Comparison of ENCODE assay signal across 1 cellular context in the genomic region with DNA sequence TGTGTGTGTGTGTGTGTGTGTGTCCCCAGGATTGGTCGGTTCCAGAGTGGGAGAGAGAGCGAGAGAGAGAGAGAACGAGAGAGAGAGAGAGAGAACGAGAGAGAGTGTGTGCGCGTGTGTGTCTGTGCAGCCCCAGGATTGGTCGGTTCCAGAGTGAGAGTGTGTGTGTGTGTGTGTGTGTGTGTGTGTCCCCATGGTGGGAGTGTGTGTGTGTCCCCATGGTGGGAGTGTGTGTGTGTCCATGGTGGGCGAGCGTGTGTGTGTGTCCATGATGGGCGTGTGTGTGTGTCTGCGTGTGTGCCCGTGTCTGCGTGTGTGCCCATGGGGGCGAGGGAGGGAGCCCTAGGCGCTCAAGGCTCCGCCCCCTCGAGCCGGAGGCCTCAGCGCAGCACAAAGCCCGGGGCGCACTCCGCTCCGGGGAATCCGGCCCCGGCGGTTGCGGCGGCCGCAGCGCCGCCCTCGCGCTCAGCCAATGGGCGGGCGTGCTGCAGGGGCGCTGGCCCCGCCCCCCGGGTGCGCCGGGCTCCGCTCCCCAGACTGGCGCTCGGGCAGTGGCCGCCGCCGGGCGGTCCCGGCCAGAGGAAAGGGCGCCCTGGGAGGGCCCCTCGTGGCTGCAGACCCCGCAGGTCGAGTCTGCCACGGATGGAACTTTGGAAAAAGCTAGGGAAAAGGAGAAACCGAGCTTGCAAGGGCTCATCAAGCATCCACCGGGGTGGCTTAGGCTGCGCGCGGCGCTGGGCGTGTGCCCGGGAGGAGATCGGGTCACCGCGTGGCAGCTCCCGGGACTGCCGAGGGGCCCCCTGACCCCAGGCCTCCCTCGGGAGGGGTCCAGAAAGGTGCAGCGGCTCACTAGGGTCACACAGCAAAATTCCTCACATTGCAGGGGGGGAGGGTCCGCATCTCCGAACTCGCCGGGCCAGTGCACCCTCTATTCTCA.
TF ChIP-seq lines count a peak whose summit lies in the region.

No MANE protein-coding gene starts in this region.

TF ChIP-seq in HEK293, 187 proteins besides CTCF, POLR2A, EP300 and RAD21 (continued from another document and continues in another):
- no peak for TF ChIP-seq SALL2 (tag by site-specific recombination; IDR thresholded peaks at IDR 0.05; ENCODE audit: borderline replicate concordance)
- no peak for TF ChIP-seq MEIS1 (CRISPR knock-in tag; IDR thresholded peaks at IDR 0.05; ENCODE audit: borderline replicate concordance)
- TF ChIP-seq, protein P1, sequence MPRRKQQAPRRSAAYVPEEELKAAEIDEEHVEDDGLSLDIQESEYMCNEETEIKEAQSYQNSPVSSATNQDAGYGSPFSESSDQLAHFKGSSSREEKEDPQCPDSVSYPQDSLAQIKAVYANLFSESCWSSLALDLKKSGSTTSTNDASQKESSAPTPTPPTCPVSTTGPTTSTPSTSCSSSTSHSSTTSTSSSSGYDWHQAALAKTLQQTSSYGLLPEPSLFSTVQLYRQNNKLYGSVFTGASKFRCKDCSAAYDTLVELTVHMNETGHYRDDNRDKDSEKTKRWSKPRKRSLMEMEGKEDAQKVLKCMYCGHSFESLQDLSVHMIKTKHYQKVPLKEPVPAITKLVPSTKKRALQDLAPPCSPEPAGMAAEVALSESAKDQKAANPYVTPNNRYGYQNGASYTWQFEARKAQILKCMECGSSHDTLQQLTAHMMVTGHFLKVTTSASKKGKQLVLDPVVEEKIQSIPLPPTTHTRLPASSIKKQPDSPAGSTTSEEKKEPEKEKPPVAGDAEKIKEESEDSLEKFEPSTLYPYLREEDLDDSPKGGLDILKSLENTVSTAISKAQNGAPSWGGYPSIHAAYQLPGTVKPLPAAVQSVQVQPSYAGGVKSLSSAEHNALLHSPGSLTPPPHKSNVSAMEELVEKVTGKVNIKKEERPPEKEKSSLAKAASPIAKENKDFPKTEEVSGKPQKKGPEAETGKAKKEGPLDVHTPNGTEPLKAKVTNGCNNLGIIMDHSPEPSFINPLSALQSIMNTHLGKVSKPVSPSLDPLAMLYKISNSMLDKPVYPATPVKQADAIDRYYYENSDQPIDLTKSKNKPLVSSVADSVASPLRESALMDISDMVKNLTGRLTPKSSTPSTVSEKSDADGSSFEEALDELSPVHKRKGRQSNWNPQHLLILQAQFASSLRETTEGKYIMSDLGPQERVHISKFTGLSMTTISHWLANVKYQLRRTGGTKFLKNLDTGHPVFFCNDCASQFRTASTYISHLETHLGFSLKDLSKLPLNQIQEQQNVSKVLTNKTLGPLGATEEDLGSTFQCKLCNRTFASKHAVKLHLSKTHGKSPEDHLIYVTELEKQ (tag by site-specific recombination; IDR thresholded peaks at IDR 0.05; ENCODE audit: borderline replicate concordance), result no peak; the same call in 1 of the 2 replicates
- no peak for TF ChIP-seq ZNF157 (tag by site-specific recombination; IDR thresholded peaks at IDR 0.05)
- TF ChIP-seq ZNF670 (tag by site-specific recombination; IDR thresholded peaks at IDR 0.05; ENCODE audit: low read depth), result no peak
- no peak for TF ChIP-seq ZNF624 (tag by site-specific recombination; IDR thresholded peaks at IDR 0.05)
- no peak for TF ChIP-seq ZNF16 (tag by site-specific recombination; IDR thresholded peaks at IDR 0.05; ENCODE audit: low read depth)
- peak; percentile 89; the same call in 1 of the 2 replicates for TF ChIP-seq ZSCAN18 (tag by site-specific recombination; IDR thresholded peaks at IDR 0.05)
- TF ChIP-seq ZNF112 (tag by site-specific recombination; IDR thresholded peaks at IDR 0.05), result no peak
- TF ChIP-seq ZNF175 (tag by site-specific recombination; IDR thresholded peaks at IDR 0.05), result no peak
- TF ChIP-seq ZNF561 (tag by site-specific recombination; IDR thresholded peaks at IDR 0.05; ENCODE audit: borderline replicate concordance), result no peak
- no peak for TF ChIP-seq ZNF133 (tag by site-specific recombination; IDR thresholded peaks at IDR 0.05)
- TF ChIP-seq ZNF610 (tag by site-specific recombination; IDR thresholded peaks at IDR 0.05; ENCODE audit: borderline replicate concordance), result no peak
- TF ChIP-seq ZNF302 (tag by site-specific recombination; IDR thresholded peaks at IDR 0.05; ENCODE audit: low read depth), result no peak
- no peak for TF ChIP-seq ZNF544 (tag by site-specific recombination; IDR thresholded peaks at IDR 0.05)
- peak; percentile 98 for TF ChIP-seq KLF16 (tag by site-specific recombination; IDR thresholded peaks at IDR 0.05)
- TF ChIP-seq ZNF239 (tag by site-specific recombination; IDR thresholded peaks at IDR 0.05), result peak; percentile 66; the same call in 1 of the 2 replicates
- TF ChIP-seq ZBTB8A (tag by site-specific recombination; IDR thresholded peaks at IDR 0.05), result peak; percentile 98
- peak; percentile 69 for TF ChIP-seq GLIS1 (tag by site-specific recombination; IDR thresholded peaks at IDR 0.05)
- no peak for TF ChIP-seq REST (tag by site-specific recombination; IDR thresholded peaks at IDR 0.05)
- TF ChIP-seq ZNF621 (tag by site-specific recombination; IDR thresholded peaks at IDR 0.05), result no peak
- TF ChIP-seq ZNF24 (tag by site-specific recombination; IDR thresholded peaks at IDR 0.05), result no peak
- peak; percentile 66 for TF ChIP-seq ZNF629 (tag by site-specific recombination; IDR thresholded peaks at IDR 0.05)
- TF ChIP-seq, protein P2, sequence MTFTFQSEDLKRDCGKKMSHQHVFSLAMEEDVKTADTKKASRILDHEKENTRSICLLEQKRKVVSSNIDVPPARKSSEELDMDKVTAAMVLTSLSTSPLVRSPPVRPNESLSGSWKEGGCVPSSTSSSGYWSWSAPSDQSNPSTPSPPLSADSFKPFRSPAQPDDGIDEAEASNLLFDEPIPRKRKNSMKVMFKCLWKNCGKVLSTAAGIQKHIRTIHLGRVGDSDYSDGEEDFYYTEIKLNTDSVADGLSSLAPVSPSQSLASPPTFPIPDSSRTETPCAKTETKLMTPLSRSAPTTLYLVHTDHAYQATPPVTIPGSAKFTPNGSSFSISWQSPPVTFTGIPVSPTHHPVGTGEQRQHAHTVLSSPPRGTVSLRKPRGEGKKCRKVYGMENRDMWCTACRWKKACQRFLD (tag by site-specific recombination; IDR thresholded peaks at IDR 0.05), result no peak
- TF ChIP-seq ELK4 (IDR thresholded peaks at IDR 0.05; ENCODE audit: borderline replicate concordance, low read depth, low read length), result no peak
- peak; percentile 77 for TF ChIP-seq SP2 (tag by site-specific recombination; IDR thresholded peaks at IDR 0.05)
- TF ChIP-seq ZNF548 (tag by site-specific recombination; IDR thresholded peaks at IDR 0.05), result no peak
- no peak for TF ChIP-seq ZNF521 (tag by site-specific recombination; IDR thresholded peaks at IDR 0.05)
- TF ChIP-seq ZBTB48 (tag by site-specific recombination; IDR thresholded peaks at IDR 0.05), result peak; percentile 88
- TF ChIP-seq ZBTB21 (tag by site-specific recombination; IDR thresholded peaks at IDR 0.05), result no peak
- TF ChIP-seq GLI2 (tag by site-specific recombination; IDR thresholded peaks at IDR 0.05; ENCODE audit: borderline replicate concordance, low read depth), result no peak
- no peak for TF ChIP-seq ZNF658 (tag by site-specific recombination; IDR thresholded peaks at IDR 0.05)
- TF ChIP-seq ZNF555 (tag by site-specific recombination; conservative IDR thresholded peaks at IDR 0.05), result no peak
- TF ChIP-seq ZNF791 (tag by site-specific recombination; IDR thresholded peaks at IDR 0.05), result no peak
- no peak for TF ChIP-seq ZNF184 (tag by site-specific recombination; IDR thresholded peaks at IDR 0.05)
- peak; percentile 82; the same call in 1 of the 2 replicates for TF ChIP-seq ZNF768 (tag by site-specific recombination; IDR thresholded peaks at IDR 0.05)
- TF ChIP-seq ZNF341 (tag by site-specific recombination; IDR thresholded peaks at IDR 0.05; ENCODE audit: low read depth), result no peak
- TF ChIP-seq HOXC10 (CRISPR knock-in tag; IDR thresholded peaks at IDR 0.05), result no peak
- peak; percentile 81 for TF ChIP-seq KLF1 (tag by site-specific recombination; IDR thresholded peaks at IDR 0.05)
- no peak for TF ChIP-seq SETDB1 (IDR thresholded peaks at IDR 0.05; ENCODE audit: insufficient read length, low read length)
- TF ChIP-seq ZNF560 (tag by site-specific recombination; IDR thresholded peaks at IDR 0.05; ENCODE audit: borderline replicate concordance), result no peak
- TF ChIP-seq ZNF2 (tag by site-specific recombination; IDR thresholded peaks at IDR 0.05), result no peak
- no peak for TF ChIP-seq ZNF202 (tag by site-specific recombination; IDR thresholded peaks at IDR 0.05; ENCODE audit: borderline replicate concordance)
- TF ChIP-seq ZNF354C (tag by site-specific recombination; IDR thresholded peaks at IDR 0.05; ENCODE audit: borderline replicate concordance, low read depth), result no peak
- TF ChIP-seq YY2 (tag by site-specific recombination; IDR thresholded peaks at IDR 0.05), result peak; percentile 72
- TF ChIP-seq ZNF830 (tag by site-specific recombination; IDR thresholded peaks at IDR 0.05; ENCODE audit: low read depth), result no peak
- TF ChIP-seq ZNF146 (tag by site-specific recombination; IDR thresholded peaks at IDR 0.05), result no peak
- TF ChIP-seq TRIM28 (IDR thresholded peaks at IDR 0.05; ENCODE audit: borderline replicate concordance, low read length), result no peak
- peak; percentile 78 for TF ChIP-seq SP7 (tag by site-specific recombination; IDR thresholded peaks at IDR 0.05)
- TF ChIP-seq ZNF664 (tag by site-specific recombination; IDR thresholded peaks at IDR 0.05), result no peak
- TF ChIP-seq TCF7L2 (IDR thresholded peaks at IDR 0.05; ENCODE audit: borderline replicate concordance, low read depth, low read length), result no peak
- TF ChIP-seq ZNF571 (tag by site-specific recombination; IDR thresholded peaks at IDR 0.05), result no peak
- TF ChIP-seq ZBTB1 (tag by site-specific recombination; IDR thresholded peaks at IDR 0.05), result 0 out of 2 replicates have a peak, but pooled peaks have one; percentile 72
- no peak for TF ChIP-seq ZNF776 (tag by site-specific recombination; IDR thresholded peaks at IDR 0.05; ENCODE audit: borderline replicate concordance)
- no peak for TF ChIP-seq MYNN (tag by site-specific recombination; IDR thresholded peaks at IDR 0.05; ENCODE audit: borderline replicate concordance)
- peak; percentile 70 for TF ChIP-seq ZIC2 (tag by site-specific recombination; IDR thresholded peaks at IDR 0.05)
- TF ChIP-seq ZNF473 (tag by site-specific recombination; IDR thresholded peaks at IDR 0.05), result 0 out of 2 replicates have a peak, but pooled peaks have one; percentile 43
- TF ChIP-seq, protein P3, sequence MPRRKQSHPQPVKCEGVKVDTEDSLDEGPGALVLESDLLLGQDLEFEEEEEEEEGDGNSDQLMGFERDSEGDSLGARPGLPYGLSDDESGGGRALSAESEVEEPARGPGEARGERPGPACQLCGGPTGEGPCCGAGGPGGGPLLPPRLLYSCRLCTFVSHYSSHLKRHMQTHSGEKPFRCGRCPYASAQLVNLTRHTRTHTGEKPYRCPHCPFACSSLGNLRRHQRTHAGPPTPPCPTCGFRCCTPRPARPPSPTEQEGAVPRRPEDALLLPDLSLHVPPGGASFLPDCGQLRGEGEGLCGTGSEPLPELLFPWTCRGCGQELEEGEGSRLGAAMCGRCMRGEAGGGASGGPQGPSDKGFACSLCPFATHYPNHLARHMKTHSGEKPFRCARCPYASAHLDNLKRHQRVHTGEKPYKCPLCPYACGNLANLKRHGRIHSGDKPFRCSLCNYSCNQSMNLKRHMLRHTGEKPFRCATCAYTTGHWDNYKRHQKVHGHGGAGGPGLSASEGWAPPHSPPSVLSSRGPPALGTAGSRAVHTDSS (tag by site-specific recombination; IDR thresholded peaks at IDR 0.05), result no peak
